ENCODE assay signal across 27 cellular contexts in genomic region chr15:35477853-35478252, GRCh38.
"Had no signal": no experiment of that assay in that cellular context is flagged by ENCODE, and none has a peak within 500 bp of the region (broad histone marks: within the 10 kb centered on the region; RNA-seq: fewer than 3 reads in every experiment).

No MANE protein-coding gene starts in this region.

- H3K27me3 Mint-ChIP-seq: activated B cell treated with CpG ODN at 0.5 μM for 24 hours; activated CD4-positive, alpha-beta T cell treated with anti-CD3 and anti-CD28 coated beads for 36 hours; activated CD8-positive, alpha-beta memory T cell treated with anti-CD3 and anti-CD28 coated beads, Interleukin-2, amount 10 ng/mL, durations not matched to agents 7 days and 5 days; central memory CD8-positive, alpha-beta T cell; naive B cell; stimulated activated naive B cell treated with anti-CD40 and anti-IgM and Interleukin-4, amounts not matched to agents 10 μg/mL and 1 μg/mL and 100 μg/mL, for 72 hours had no signal

- H3K9me3 ChIP-seq: breast epithelium, gastrocnemius medialis, ovary, psoas muscle, stomach, thyroid gland had no signal

- H3K27ac Mint-ChIP-seq: activated B cell treated with CpG ODN at 0.5 μM for 24 hours; activated CD4-positive, alpha-beta T cell treated with anti-CD3 and anti-CD28 coated beads for 36 hours; activated CD8-positive, alpha-beta memory T cell treated with anti-CD3 and anti-CD28 coated beads, Interleukin-2, amount 10 ng/mL, durations not matched to agents 7 days and 5 days; activated CD8-positive, alpha-beta T cell treated with anti-CD3 and anti-CD28 coated beads, Interleukin-2, amount 10 ng/mL, durations not matched to agents 7 days and 5 days; activated naive CD4-positive, alpha-beta T cell treated with anti-CD3 and anti-CD28 coated beads, Interleukin-2, amount 50 U/mL, for 72 hours; activated T-cell treated with anti-CD3 and anti-CD28 coated beads, Interleukin-2, amount 50 U/mL, for 72 hours; stimulated activated naive B cell treated with anti-CD40 and anti-IgM and Interleukin-4, amounts not matched to agents 10 μg/mL and 1 μg/mL and 100 μg/mL, for 72 hours; T-helper 1 cell treated with Interleukin-12 subunit alpha and Interleukin-12 subunit beta and Interleukin-4 antibody, amounts not matched to agents 30 μg/mL and 1 μg/mL, for 36 hours had no signal

- H3K4me3 Mint-ChIP-seq: activated B cell treated with CpG ODN at 0.5 μM for 24 hours; activated CD4-positive, alpha-beta T cell treated with anti-CD3 and anti-CD28 coated beads for 36 hours; activated CD8-positive, alpha-beta memory T cell treated with anti-CD3 and anti-CD28 coated beads, Interleukin-2, amount 10 ng/mL, durations not matched to agents 7 days and 5 days; activated CD8-positive, alpha-beta T cell treated with anti-CD3 and anti-CD28 coated beads, Interleukin-2, amount 10 ng/mL, durations not matched to agents 7 days and 5 days; activated T-cell treated with anti-CD3 and anti-CD28 coated beads, Interleukin-2, amount 50 U/mL, for 72 hours; central memory CD8-positive, alpha-beta T cell; naive B cell; stimulated activated naive B cell treated with anti-CD40 and anti-IgM and Interleukin-4, amounts not matched to agents 10 μg/mL and 1 μg/mL and 100 μg/mL, for 72 hours; T-helper 1 cell treated with Interleukin-12 subunit alpha and Interleukin-12 subunit beta and Interleukin-4 antibody, amounts not matched to agents 30 μg/mL and 1 μg/mL, for 36 hours had no signal

- ATAC-seq: activated CD4-positive, alpha-beta T cell treated with anti-CD3 and anti-CD28 coated beads for 36 hours; activated CD8-positive, alpha-beta memory T cell treated with anti-CD3 and anti-CD28 coated beads, Interleukin-2, amount 10 ng/mL, durations not matched to agents 7 days and 5 days; activated CD8-positive, alpha-beta T cell treated with anti-CD3 and anti-CD28 coated beads, Interleukin-2, amount 10 ng/mL, durations not matched to agents 7 days and 5 days; activated naive CD4-positive, alpha-beta T cell treated with anti-CD3 and anti-CD28 coated beads, Interleukin-2, amount 50 U/mL, for 72 hours; activated T-cell treated with anti-CD3 and anti-CD28 coated beads, Interleukin-2, amount 50 U/mL, for 72 hours; gastrocnemius medialis; left cardiac atrium; stimulated activated naive B cell treated with anti-CD40 and anti-IgM and Interleukin-4, amounts not matched to agents 10 μg/mL and 1 μg/mL and 100 μg/mL, for 72 hours had no signal

- H3K27me3 ChIP-seq: breast epithelium, gastrocnemius medialis, ovary, stomach, thyroid gland had no signal

- H3K4me3 ChIP-seq: breast epithelium, gastrocnemius medialis, ovary, psoas muscle, stomach, thyroid gland had no signal

- DNase-seq: activated B cell treated with CpG ODN at 0.5 μM for 24 hours; activated CD4-positive, alpha-beta T cell treated with anti-CD3 and anti-CD28 coated beads for 36 hours; activated CD8-positive, alpha-beta memory T cell treated with anti-CD3 and anti-CD28 coated beads, Interleukin-2, amount 10 ng/mL, durations not matched to agents 7 days and 5 days; activated CD8-positive, alpha-beta T cell treated with anti-CD3 and anti-CD28 coated beads, Interleukin-2, amount 10 ng/mL, durations not matched to agents 7 days and 5 days; activated naive CD4-positive, alpha-beta T cell; activated T-cell treated with anti-CD3 and anti-CD28 coated beads, Interleukin-2, amount 50 U/mL, for 72 hours; dermis blood vessel endothelial cell; effector CD4-positive, alpha-beta T cell; gastrocnemius medialis; hippocampal formation; left cardiac atrium; mammary epithelial cell; naive B cell; ovary; psoas muscle; stimulated activated CD4-positive, alpha-beta T cell treated with anti-CD3 and anti-CD28 coated beads, Interleukin-15, amount 100 ng/mL, for 24 hours; stimulated activated CD4-positive, alpha-beta T cell treated with anti-CD3 and anti-CD28 coated beads, Interleukin-2, amount 100 ng/mL, for 24 hours; stimulated activated naive B cell treated with anti-CD40 and anti-IgM and Interleukin-4, amounts not matched to agents 10 μg/mL and 1 μg/mL and 100 μg/mL, for 72 hours; stomach; T-helper 9 cell; thyroid gland had no signal

- H3K9me3 Mint-ChIP-seq: activated B cell treated with CpG ODN at 0.5 μM for 24 hours; activated naive CD4-positive, alpha-beta T cell treated with anti-CD3 and anti-CD28 coated beads, Interleukin-2, amount 50 U/mL, for 72 hours; activated T-cell treated with anti-CD3 and anti-CD28 coated beads, Interleukin-2, amount 50 U/mL, for 72 hours; central memory CD8-positive, alpha-beta T cell; naive B cell; stimulated activated naive B cell treated with anti-CD40 and anti-IgM and Interleukin-4, amounts not matched to agents 10 μg/mL and 1 μg/mL and 100 μg/mL, for 72 hours; T-helper 1 cell treated with Interleukin-12 subunit alpha and Interleukin-12 subunit beta and Interleukin-4 antibody, amounts not matched to agents 30 μg/mL and 1 μg/mL, for 36 hours had no signal

- H3K36me3 ChIP-seq: breast epithelium, gastrocnemius medialis, ovary, stomach, thyroid gland had no signal

- H3K27ac ChIP-seq: breast epithelium, epithelial cell of prostate, gastrocnemius medialis, ovary, psoas muscle, stomach, thyroid gland had no signal

- H3K4me1 Mint-ChIP-seq: activated B cell treated with CpG ODN at 0.5 μM for 24 hours; activated CD4-positive, alpha-beta T cell treated with anti-CD3 and anti-CD28 coated beads for 36 hours; activated CD8-positive, alpha-beta memory T cell treated with anti-CD3 and anti-CD28 coated beads, Interleukin-2, amount 10 ng/mL, durations not matched to agents 7 days and 5 days; naive B cell; stimulated activated naive B cell treated with anti-CD40 and anti-IgM and Interleukin-4, amounts not matched to agents 10 μg/mL and 1 μg/mL and 100 μg/mL, for 72 hours had no signal

- H3K4me1 ChIP-seq: breast epithelium, thyroid gland had no signal

- FAIRE-seq: colon had no signal

- H3K36me3 Mint-ChIP-seq: activated CD8-positive, alpha-beta memory T cell treated with anti-CD3 and anti-CD28 coated beads, Interleukin-2, amount 10 ng/mL, durations not matched to agents 7 days and 5 days; activated naive CD4-positive, alpha-beta T cell treated with anti-CD3 and anti-CD28 coated beads, Interleukin-2, amount 50 U/mL, for 72 hours; naive B cell; stimulated activated naive B cell treated with anti-CD40 and anti-IgM and Interleukin-4, amounts not matched to agents 10 μg/mL and 1 μg/mL and 100 μg/mL, for 72 hours had no signal
